In the genomic region with DNA sequence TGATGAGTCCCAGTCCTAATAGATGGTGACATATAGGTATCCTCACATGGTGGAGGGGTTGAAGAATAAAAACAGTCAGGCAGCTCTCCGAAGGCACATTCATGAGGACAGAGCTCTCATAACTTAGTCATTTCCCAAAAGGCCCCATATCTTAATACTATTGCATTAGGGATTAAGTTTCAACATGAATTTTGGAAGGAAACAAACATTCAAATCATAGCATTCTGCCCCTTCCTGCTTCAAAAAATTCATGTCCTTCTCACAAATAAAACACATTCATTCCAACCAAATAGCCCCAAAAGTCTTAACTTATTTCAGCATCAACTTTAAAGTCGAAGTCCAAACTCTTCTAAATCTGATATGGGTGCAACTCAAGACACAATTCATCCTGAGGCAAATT, we compare ENCODE assay signal across 16 cellular contexts.
DNase-seq lines count a peak whose midpoint lies in the region.
"Had no signal": no experiment of that assay in that cellular context is flagged by ENCODE, and none has a peak within 500 bp of the region (broad histone marks: within the 10 kb centered on the region; RNA-seq: fewer than 3 reads in every experiment).

No MANE protein-coding gene starts in this region.

- no peak overlapping the region for H3K27ac Mint-ChIP-seq in activated naive CD8-positive, alpha-beta T cell treated with anti-CD3 and anti-CD28 coated beads for 36 hours
- H3K27ac Mint-ChIP-seq: B cell; CD4-positive, CD25-positive, alpha-beta regulatory T cell; CD8-positive, alpha-beta T cell had no signal

- peak overlapping the region; percentile 43 for H3K4me3 ChIP-seq in adipocyte (ENCODE audit: low read length)
- H3K4me3 ChIP-seq: BLaER1, HAP-1 had no signal

- no peaks in the 10 kb centered on the region for H3K9me3 ChIP-seq in adipocyte (ENCODE audit: control insufficient read depth, low read length)
- H3K9me3 ChIP-seq: BLaER1, Caco-2, HAP-1 had no signal

- H3K27me3 ChIP-seq in adipocyte (replicated peaks; ENCODE audit: control insufficient read depth, insufficient read depth, low read length) = no peaks in the 10 kb centered on the region
- H3K27me3 ChIP-seq: BLaER1 had no signal

- peaks cover 7% of the 10 kb centered on the region for H3K27me3 Mint-ChIP-seq in activated naive CD8-positive, alpha-beta T cell treated with anti-CD3 and anti-CD28 coated beads for 36 hours

- H3K9me3 Mint-ChIP-seq in activated naive CD8-positive, alpha-beta T cell treated with anti-CD3 and anti-CD28 coated beads for 36 hours = no peaks in the 10 kb centered on the region

- no peaks in the 10 kb centered on the region for H3K36me3 ChIP-seq in adipocyte (ENCODE audit: control insufficient read depth, insufficient read depth, low read length, severe bottlenecking)
- H3K36me3 ChIP-seq: BLaER1, HAP-1 had no signal

- H3K9ac ChIP-seq in adipocyte (ENCODE audit: low read length) = peak overlapping the region; percentile 52
- H3K9ac ChIP-seq: BLaER1 had no signal

- DNase-seq in adipocyte (ENCODE audit: low read depth) (peak; percentile 81), fibroblast of gingiva (ENCODE audit: low read depth) (peak; percentile 73), stromal cell of bone marrow (ENCODE audit: low read depth) (peak; percentile 14), D341Med (ENCODE audit: low spot score) (no peak), NCI-H2227 treated with DMSO at 0.1 percent for 48 hours (lab: John Stamatoyannopoulos, UW) (no peak)
- no peak for DNase-seq in activated naive CD8-positive, alpha-beta T cell treated with anti-CD3 and anti-CD28 coated beads for 36 hours
- DNase-seq: Caco-2; CD4-positive, CD25-positive, alpha-beta regulatory T cell; CD8-positive, alpha-beta T cell; DMS 273 treated with DMSO at 0.1 percent for 48 hours; DMS79; GF-D8; GOT3 had no signal

- no peaks in the 10 kb centered on the region for H3K36me3 Mint-ChIP-seq in activated naive CD8-positive, alpha-beta T cell treated with anti-CD3 and anti-CD28 coated beads for 36 hours
- H3K36me3 Mint-ChIP-seq: CD4-positive, CD25-positive, alpha-beta regulatory T cell; CD8-positive, alpha-beta T cell had no signal

- no peak overlapping the region for H3K4me3 Mint-ChIP-seq in activated naive CD8-positive, alpha-beta T cell treated with anti-CD3 and anti-CD28 coated beads for 36 hours
- H3K4me3 Mint-ChIP-seq: B cell; CD4-positive, CD25-positive, alpha-beta regulatory T cell; CD8-positive, alpha-beta T cell had no signal

- H3K4me1 ChIP-seq in adipocyte (ENCODE audit: control insufficient read depth, insufficient read depth, low read length) = peaks cover 23% of the 10 kb centered on the region
- H3K4me1 ChIP-seq: BLaER1, Caco-2, HAP-1 had no signal

- H3K4me1 Mint-ChIP-seq in activated naive CD8-positive, alpha-beta T cell treated with anti-CD3 and anti-CD28 coated beads for 36 hours = no peaks in the 10 kb centered on the region
- H3K4me1 Mint-ChIP-seq: B cell; CD4-positive, CD25-positive, alpha-beta regulatory T cell had no signal

Comparison
In these comparisons a context has a peak if more than half of its experiments do, and no peak if none do; other contexts are left out.
1. DNase-seq: peak in adipocyte (single experiment), fibroblast of gingiva (single experiment) and stromal cell of bone marrow (single experiment); none in D341Med (single experiment), NCI-H2227 treated with DMSO at 0.1 percent for 48 hours (single experiment) and activated naive CD8-positive, alpha-beta T cell treated with anti-CD3 and anti-CD28 coated beads for 36 hours (single experiment).